Comparison of ENCODE assay signal across 14 cellular contexts in the genomic region with DNA sequence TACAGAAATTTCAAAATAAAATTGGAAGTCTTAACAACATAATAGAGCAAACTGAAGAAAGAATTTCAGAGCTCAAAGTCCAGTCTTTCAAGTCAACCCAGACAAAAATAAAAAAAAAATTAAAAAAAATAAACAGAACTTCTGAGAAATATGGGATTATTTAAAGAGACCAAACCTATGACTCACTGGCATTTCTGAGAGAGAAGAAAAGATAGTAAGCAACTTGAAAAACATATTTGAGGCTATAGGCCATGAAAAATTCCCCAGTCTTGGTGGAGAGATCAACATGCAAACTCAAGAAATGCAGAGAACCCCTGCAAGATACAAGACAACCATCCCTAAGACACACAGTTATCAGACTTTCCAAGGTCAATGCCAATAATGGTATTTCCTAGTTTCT.
"Had no signal": no experiment of that assay in that cellular context is flagged by ENCODE, and none has a peak within 500 bp of the region (broad histone marks: within the 10 kb centered on the region; RNA-seq: fewer than 3 reads in every experiment).

No MANE protein-coding gene starts in this region.

- DNase-seq: dorsolateral prefrontal cortex; effector memory CD4-positive, alpha-beta T cell; foreskin melanocyte; heart right ventricle; islet precursor cell; nephron progenitor cell; posterior cingulate gyrus had no signal

- FAIRE-seq: endometrium, urothelium cell line had no signal

- H3K27ac Mint-ChIP-seq: naive thymus-derived CD4-positive, alpha-beta T cell; nephron progenitor cell; type B pancreatic cell had no signal

- H3K27ac ChIP-seq: coronary artery, dorsolateral prefrontal cortex, heart right ventricle had no signal

- H3K4me1 Mint-ChIP-seq: naive thymus-derived CD4-positive, alpha-beta T cell; nephron progenitor cell had no signal

- H3K36me3 ChIP-seq: heart right ventricle had no signal

- H3K4me1 ChIP-seq: heart right ventricle had no signal

- H3K27me3 ChIP-seq: dorsolateral prefrontal cortex, heart right ventricle had no signal

- H3K4me3 Mint-ChIP-seq: naive thymus-derived CD4-positive, alpha-beta T cell; nephron progenitor cell; type B pancreatic cell had no signal

- ATAC-seq: naive thymus-derived CD4-positive, alpha-beta T cell; sciatic nerve had no signal

- H3K4me3 ChIP-seq: coronary artery, dorsolateral prefrontal cortex, heart right ventricle, skin epidermis had no signal
